ENCODE assay signal across 15 cellular contexts in genomic region chr13:75384881-75385707, GRCh38.
A peak's percentile ranks its signal among the peaks of the same experiment; 100 is the strongest.
DNase-seq lines count a peak whose midpoint lies in the region; ATAC-seq, FAIRE-seq and TF ChIP-seq lines count a peak whose summit lies in the region.
"Had no signal": no experiment of that assay in that cellular context is flagged by ENCODE, and none has a peak within 500 bp of the region (broad histone marks: within the 10 kb centered on the region; RNA-seq: fewer than 3 reads in every experiment).

No MANE protein-coding gene starts in this region.

- BruUV-seq in K562 (replicated peaks; lab: Mats Ljungman, UMichigan), result no TSS peak

- no peaks in the 10 kb centered on the region for H3K36me3 Mint-ChIP-seq in activated CD4-positive, alpha-beta T cell treated with anti-CD3 and anti-CD28 coated beads, Interleukin-2, amount 10 ng/mL, durations not matched to agents 24 days and 14 days (ENCODE audit: low read depth)

- H3K4me1 ChIP-seq in K562 (replicated peaks in 1 of 2; ENCODE audit: control insufficient read depth in 2 of 2, insufficient read depth in 2 of 2, low read length in 2 of 2), result no peaks in the 10 kb centered on the region; a peak in 2 of 5 replicates
- no peaks in the 10 kb centered on the region for H3K4me1 ChIP-seq in small intestine (ENCODE audit: control insufficient read depth in 2 of 2, insufficient read depth in 1 of 2, low read depth in 1 of 2, low read length in 1 of 2)

- TF ChIP-seq CTCF in K562 (IDR thresholded peaks at IDR 0.05 in 2 of 3, conservative IDR thresholded peaks at IDR 0.05 in 1 of 3; ENCODE audit: insufficient read depth in 2 of 3, low read depth in 1 of 3, low read length in 3 of 3), result no peak

- TF ChIP-seq POLR2A in K562 (conservative IDR thresholded peaks at IDR 0.05), result no peak

- no peak for FAIRE-seq in K562 (lab: Jason Lieb, UNC)
- FAIRE-seq in small intestine (lab: Jason Lieb, UNC), result no peak
- FAIRE-seq: G401.6 had no signal

- in situ Hi-C loops in K562 (cut with MboI), result no loop called here

- no peaks in the 10 kb centered on the region for H3K27me3 Mint-ChIP-seq in activated CD4-positive, alpha-beta T cell treated with anti-CD3 and anti-CD28 coated beads, Interleukin-2, amount 10 ng/mL, durations not matched to agents 24 days and 14 days

- H3K27ac ChIP-seq in K562 (ENCODE audit: extremely low read depth, low read depth, low read length) (peak overlapping the region; percentile 49; the same call in 2 of the 3 replicates), small intestine (ENCODE audit: low read depth in 1 of 2, low read length in 1 of 2) (peak overlapping the region in 1 of 2 donors; percentile 40)

- POLR2A ChIA-PET in K562 (lab: Yijun Ruan, JAX), result no interaction called here

- H3K9me1 ChIP-seq in K562 (ENCODE audit: control insufficient read depth, insufficient read depth, low read length), result no peaks in the 10 kb centered on the region

- H4K20me1 ChIP-seq in K562 (replicated peaks; ENCODE audit: control insufficient read depth, insufficient read depth, low read length), result no peaks in the 10 kb centered on the region

- TF ChIP-seq EP300 in K562 (IDR thresholded peaks at IDR 0.05; ENCODE audit: low read length), result no peak

- peak overlapping the region; percentile 32; the same call in 1 of the 2 replicates for H3K4me2 ChIP-seq in K562 (ENCODE audit: insufficient read depth, low read length)

- H3K27ac Mint-ChIP-seq in activated CD4-positive, alpha-beta T cell treated with anti-CD3 and anti-CD28 coated beads, Interleukin-2, amount 10 ng/mL, durations not matched to agents 24 days and 14 days, result no peak overlapping the region

- H3K27me3 ChIP-seq in K562 (ENCODE audit: control insufficient read depth in 2 of 2, insufficient read depth in 2 of 2, low read length in 2 of 2) (no peaks in the 10 kb centered on the region), small intestine (ENCODE audit: control insufficient read depth in 2 of 2, insufficient read depth in 2 of 2, low read length in 2 of 2) (no peaks in the 10 kb centered on the region)

- H3K9me3 ChIP-seq in K562 (replicated peaks; ENCODE audit: control insufficient read depth, insufficient read depth, low read depth, low read length) (no peaks in the 10 kb centered on the region), small intestine (ENCODE audit: control insufficient read depth, low read depth) (no peaks in the 10 kb centered on the region)

- ATAC-seq in K562 (peak; percentile 64), GM18867 (IDR thresholded peaks at IDR 0.05; ENCODE audit: unreplicated experiment) (no peak), HG03565 (IDR thresholded peaks at IDR 0.05; ENCODE audit: unreplicated experiment) (no peak)

- H3K36me3 ChIP-seq in K562 (ENCODE audit: control insufficient read depth, insufficient read depth, low read length), result no peaks in the 10 kb centered on the region
- no peaks in the 10 kb centered on the region for H3K36me3 ChIP-seq in small intestine (ENCODE audit: control insufficient read depth in 2 of 2, insufficient read depth in 2 of 2, low read length in 2 of 2)

- DNase-seq in activated CD4-positive, alpha-beta T cell treated with anti-CD3 and anti-CD28 coated beads, Interleukin-2, amount 10 ng/mL, durations not matched to agents 24 days and 14 days, result peak; percentile 30
- DNase-seq in activated CD4-positive, alpha-beta T cell treated with anti-CD3 and anti-CD28 coated beads for 48 hours, result no peak
- DNase-seq in NCI-H2029 (lab: John Stamatoyannopoulos, UW), result peak; percentile 15
- DNase-seq in K562 (ENCODE audit: extremely low read depth in 1 of 4, low spot score in 3 of 4), result peak in 1 of 4 experiments; percentile 15
- peak; percentile 11 for DNase-seq in small intestine
- no peak for DNase-seq in T1000 (lab: John Stamatoyannopoulos, UW)
- DNase-seq: activated CD8-positive, alpha-beta memory T cell treated with anti-CD3 and anti-CD28 coated beads for 24 hours; amygdala; NCI-H2107; stimulated activated CD4-positive, alpha-beta T cell treated with anti-CD3 and anti-CD28 coated beads, Interleukin-12 subunit alpha, Interleukin-12 subunit beta, amount 100 ng/mL, for 4 hours; stimulated activated CD8-positive, alpha-beta memory T cell treated with anti-CD3 and anti-CD28 coated beads, Interleukin-4, amount 100 ng/mL, for 48 hours; SW 1271 had no signal

- no peaks in the 10 kb centered on the region for H3K9me3 Mint-ChIP-seq in activated CD4-positive, alpha-beta T cell treated with anti-CD3 and anti-CD28 coated beads, Interleukin-2, amount 10 ng/mL, durations not matched to agents 24 days and 14 days

- no peaks in the 10 kb centered on the region for H3K79me2 ChIP-seq in K562 (ENCODE audit: control insufficient read depth, insufficient read depth, low read length)

- H3K9ac ChIP-seq in K562 (ENCODE audit: insufficient read depth in 1 of 2, low read depth in 2 of 2, low read length in 2 of 2), result no peak overlapping the region; a peak in 1 of 4 replicates

- H2AFZ ChIP-seq in K562 (ENCODE audit: low read depth, low read length), result peak overlapping the region; percentile 32; the same call in 1 of the 2 replicates

- 15% methylated on average over 9 of the region's 9 CpGs for WGBS in K562 (ENCODE audit: insufficient coverage, low coverage, missing lambda C conversion rate)
- 12 to 58% (median 35%) methylated on average over 9 of the region's 9 CpGs for WGBS in small intestine, 3 donors

- CTCF ChIA-PET in K562 (lab: Yijun Ruan, JAX; ENCODE audit: low intra/inter-chr PET ratio), result no interaction called here

- intact Hi-C loops in activated CD4-positive, alpha-beta T cell treated with anti-CD3 and anti-CD28 coated beads, Interleukin-2, amount 10 ng/mL, durations not matched to agents 24 days and 14 days (cut with micrococcal nuclease), result no loop called here
- intact Hi-C loops in K562 (cut with micrococcal nuclease), result no loop called here

- no peak overlapping the region for H3K4me3 Mint-ChIP-seq in activated CD4-positive, alpha-beta T cell treated with anti-CD3 and anti-CD28 coated beads, Interleukin-2, amount 10 ng/mL, durations not matched to agents 24 days and 14 days

- H3K4me3 ChIP-seq in K562, result no peak overlapping the region
- no peak overlapping the region for H3K4me3 ChIP-seq in small intestine (ENCODE audit: low read depth in 1 of 2, low read length in 2 of 2)

- TF ChIP-seq RAD21 in K562 (CRISPR knock-in tag; conservative IDR thresholded peaks at IDR 0.05 in 1 of 2, IDR thresholded peaks at IDR 0.05 in 1 of 2), result no peak

- peaks cover 6% of the 10 kb centered on the region for H3K4me1 Mint-ChIP-seq in activated CD4-positive, alpha-beta T cell treated with anti-CD3 and anti-CD28 coated beads, Interleukin-2, amount 10 ng/mL, durations not matched to agents 24 days and 14 days

TF ChIP-seq in K562, 482 proteins besides CTCF, POLR2A, EP300 and RAD21 (continues in another document):
- TF ChIP-seq YY1 (IDR thresholded peaks at IDR 0.05; ENCODE audit: borderline replicate concordance in 1 of 3, control insufficient read depth in 1 of 3, extremely low read depth in 1 of 3, insufficient read depth in 3 of 3, insufficient read length in 1 of 3, insufficient replicate concordance in 2 of 3, low read depth in 1 of 3, low read length in 2 of 3), result no peak
- TF ChIP-seq HLTF (IDR thresholded peaks at IDR 0.05), result no peak
- no peak for TF ChIP-seq GATAD2B (IDR thresholded peaks at IDR 0.05; ENCODE audit: borderline replicate concordance)
- TF ChIP-seq L3MBTL2 (IDR thresholded peaks at IDR 0.05), result peak; percentile 58

Comparison
In these comparisons a context has a peak if more than half of its experiments do, and no peak if none do; other contexts are left out.
1. DNase-seq: peak in activated CD4-positive, alpha-beta T cell treated with anti-CD3 and anti-CD28 coated beads, Interleukin-2, amount 10 ng/mL, durations not matched to agents 24 days and 14 days (single experiment), NCI-H2029 (single experiment) and small intestine (single experiment); none in activated CD4-positive, alpha-beta T cell treated with anti-CD3 and anti-CD28 coated beads for 48 hours (single experiment) and T1000 (single experiment).